In genomic region chr15:77632760-77633133, GRCh38 we compare ENCODE assay signal across 8 cellular contexts. TPM values are rescaled to one million over a fixed set of nuclear protein-coding genes. Genes with fewer than 3 reads are reported as not detected.
DNase-seq lines count a peak whose midpoint lies in the region; ATAC-seq and TF ChIP-seq lines count a peak whose summit lies in the region.

Gene LINGO1 (minus strand): TSS chr15:77632912. CDS start chr15:77632315, 597 bp downstream.

- H3K27me3 ChIP-seq in HUES48 (ENCODE audit: control insufficient read depth, insufficient read depth, low read length) (peaks cover 13% of the 10 kb centered on the region; the same call in 1 of the 2 replicates), left lung (peaks cover 38 to 83% of the 10 kb centered on the region in 2 donors)

- CTCF ChIA-PET in GM10248 (lab: Yijun Ruan, JAX) = interaction anchor here (0.6 to 4.4 kb wide), 35 partner anchors 8 to 624 kb away, joined by 3 to 74 read pairs (median 4); no protein-coding TSS in a partner anchor

- TF ChIP-seq CTCF in 22Rv1 (IDR thresholded peaks at IDR 0.05) (no peak), cardiac fibroblast (IDR thresholded peaks at IDR 0.05; ENCODE audit: low read depth, low read length) (no peak), left lung (IDR thresholded peaks at IDR 0.05) (no peak), GM10248 (IDR thresholded peaks at IDR 0.05; ENCODE audit: control extremely low read depth, extremely low read depth, low read depth, missing control alignments) (no peak)

- H3K9me3 ChIP-seq in HUES48 (ENCODE audit: control insufficient read depth, insufficient read depth, low read length) (no peaks in the 10 kb centered on the region), left lung (no peaks in the 10 kb centered on the region)

- H3K4me3 ChIP-seq in HUES48 (ENCODE audit: low read depth, low read length) = peak within 1 kb of the TSS; percentile 69
- peak within 1 kb of the TSS; percentile 43 to 48 for H3K4me3 ChIP-seq in cardiac fibroblast (replicated peaks in 1 of 2; ENCODE audit: low read depth in 2 of 2, low read length in 2 of 2)
- peak within 1 kb of the TSS; percentile 19 to 35 for H3K4me3 ChIP-seq in left lung

- intact Hi-C loops in left lung (cut with DNase I) = no loop called here

- ATAC-seq in left lung = peak; percentile 20

- peak within 1 kb of the TSS; percentile 55 for H3K27ac ChIP-seq in 22Rv1
- H3K27ac ChIP-seq in HUES48 (ENCODE audit: low read depth, low read length) = peak within 1 kb of the TSS; percentile 75
- H3K27ac ChIP-seq in left lung = no peak within 1 kb of the TSS
- peak within 1 kb of the TSS; percentile 69 for H3K27ac ChIP-seq in temporal lobe (ENCODE audit: low read depth, low read length)

- H3K36me3 ChIP-seq in HUES48 (ENCODE audit: control insufficient read depth, insufficient read depth, low read length) (no peaks in the 10 kb centered on the region), left lung (no peaks in the 10 kb centered on the region)

- POLR2A ChIA-PET in GM10248 (lab: Yijun Ruan, JAX) = no interaction called here

- H3K9ac ChIP-seq in HUES48 (ENCODE audit: low read depth, low read length) = peak within 1 kb of the TSS; percentile 45

- DNase-seq in cardiac fibroblast (ENCODE audit: low read depth in 2 of 2) (peak; percentile 14 to 35), left lung (no peak), GM10248 (ENCODE audit: extremely low spot score) (no peak), UCSD-AML1 (lab: John Stamatoyannopoulos, UW; ENCODE audit: unreplicated experiment) (no peak)
- no peak for DNase-seq in stimulated activated CD8-positive, alpha-beta memory T cell treated with anti-CD3 and anti-CD28 coated beads, Interleukin-4, amount 100 ng/mL, for 48 hours

- peaks cover 52% of the 10 kb centered on the region for H3K4me1 ChIP-seq in HUES48 (ENCODE audit: control insufficient read depth, insufficient read depth, low read length)
- H3K4me1 ChIP-seq in left lung = peaks cover 0 to 27% of the 10 kb centered on the region in 2 donors

RNA-seq across cellular contexts. Expression of gene LINGO1, which starts in this region (rescaled TPM):
- total RNA-seq in left lung (1 to 10 TPM in 1 of 2 donors, under 1 TPM in 1; 0.99 to 3.4 TPM), temporal lobe (46.2 TPM)

Comparison
In these comparisons a context has a peak if more than half of its experiments do, and no peak if none do; other contexts are left out.
1. RNA of gene LINGO1 (total RNA-seq): 46.2 TPM in temporal lobe (single experiment); 0.99 to 3.4 TPM in left lung; every median in the first group is over 10 times any median in the second.
2. H3K27ac ChIP-seq: peak in 22Rv1 (single experiment), HUES48 (single experiment) and temporal lobe (single experiment); none in left lung (0 of 2).
3. DNase-seq: peak in cardiac fibroblast (2 of 2); none in left lung (0 of 2), GM10248 (single experiment), stimulated activated CD8-positive, alpha-beta memory T cell treated with anti-CD3 and anti-CD28 coated beads, Interleukin-4, amount 100 ng/mL, for 48 hours (single experiment) and UCSD-AML1 (single experiment).
4. Peak in every context shown above with its lines, with median percentiles within 50 percentile points of each other: H3K4me3 ChIP-seq.